ENCODE assay signal across 1 cellular context in genomic region chr5:149528661-149529060, GRCh38.
TF ChIP-seq lines count a peak whose summit lies in the region.

No MANE protein-coding gene starts in this region.

TF ChIP-seq in WTC11, 78 proteins besides CTCF, POLR2A, EP300 and RAD21 (continued from another document):
- TF ChIP-seq, protein P1, sequence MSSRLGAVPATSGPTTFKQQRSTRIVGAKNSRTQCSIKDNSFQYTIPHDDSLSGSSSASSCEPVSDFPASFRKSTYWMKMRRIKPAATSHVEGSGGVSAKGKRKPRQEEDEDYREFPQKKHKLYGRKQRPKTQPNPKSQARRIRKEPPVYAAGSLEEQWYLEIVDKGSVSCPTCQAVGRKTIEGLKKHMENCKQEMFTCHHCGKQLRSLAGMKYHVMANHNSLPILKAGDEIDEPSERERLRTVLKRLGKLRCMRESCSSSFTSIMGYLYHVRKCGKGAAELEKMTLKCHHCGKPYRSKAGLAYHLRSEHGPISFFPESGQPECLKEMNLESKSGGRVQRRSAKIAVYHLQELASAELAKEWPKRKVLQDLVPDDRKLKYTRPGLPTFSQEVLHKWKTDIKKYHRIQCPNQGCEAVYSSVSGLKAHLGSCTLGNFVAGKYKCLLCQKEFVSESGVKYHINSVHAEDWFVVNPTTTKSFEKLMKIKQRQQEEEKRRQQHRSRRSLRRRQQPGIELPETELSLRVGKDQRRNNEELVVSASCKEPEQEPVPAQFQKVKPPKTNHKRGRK (CRISPR knock-in tag; IDR thresholded peaks at IDR 0.05; ENCODE audit: borderline replicate concordance) = no peak
- TF ChIP-seq, protein P2, sequence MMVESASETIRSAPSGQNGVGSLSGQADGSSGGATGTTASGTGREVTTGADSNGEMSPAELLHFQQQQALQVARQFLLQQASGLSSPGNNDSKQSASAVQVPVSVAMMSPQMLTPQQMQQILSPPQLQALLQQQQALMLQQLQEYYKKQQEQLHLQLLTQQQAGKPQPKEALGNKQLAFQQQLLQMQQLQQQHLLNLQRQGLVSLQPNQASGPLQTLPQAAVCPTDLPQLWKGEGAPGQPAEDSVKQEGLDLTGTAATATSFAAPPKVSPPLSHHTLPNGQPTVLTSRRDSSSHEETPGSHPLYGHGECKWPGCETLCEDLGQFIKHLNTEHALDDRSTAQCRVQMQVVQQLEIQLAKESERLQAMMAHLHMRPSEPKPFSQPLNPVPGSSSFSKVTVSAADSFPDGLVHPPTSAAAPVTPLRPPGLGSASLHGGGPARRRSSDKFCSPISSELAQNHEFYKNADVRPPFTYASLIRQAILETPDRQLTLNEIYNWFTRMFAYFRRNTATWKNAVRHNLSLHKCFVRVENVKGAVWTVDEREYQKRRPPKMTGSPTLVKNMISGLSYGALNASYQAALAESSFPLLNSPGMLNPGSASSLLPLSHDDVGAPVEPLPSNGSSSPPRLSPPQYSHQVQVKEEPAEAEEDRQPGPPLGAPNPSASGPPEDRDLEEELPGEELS (CRISPR knock-in tag; IDR thresholded peaks at IDR 0.05) = no peak
- TF ChIP-seq JAZF1 (CRISPR knock-in tag; IDR thresholded peaks at IDR 0.05) (no peak), ZNF532 (CRISPR knock-in tag; IDR thresholded peaks at IDR 0.05; ENCODE audit: borderline replicate concordance) (no peak)
